21 cellular contexts compared by ENCODE assay signal in the genomic region with DNA sequence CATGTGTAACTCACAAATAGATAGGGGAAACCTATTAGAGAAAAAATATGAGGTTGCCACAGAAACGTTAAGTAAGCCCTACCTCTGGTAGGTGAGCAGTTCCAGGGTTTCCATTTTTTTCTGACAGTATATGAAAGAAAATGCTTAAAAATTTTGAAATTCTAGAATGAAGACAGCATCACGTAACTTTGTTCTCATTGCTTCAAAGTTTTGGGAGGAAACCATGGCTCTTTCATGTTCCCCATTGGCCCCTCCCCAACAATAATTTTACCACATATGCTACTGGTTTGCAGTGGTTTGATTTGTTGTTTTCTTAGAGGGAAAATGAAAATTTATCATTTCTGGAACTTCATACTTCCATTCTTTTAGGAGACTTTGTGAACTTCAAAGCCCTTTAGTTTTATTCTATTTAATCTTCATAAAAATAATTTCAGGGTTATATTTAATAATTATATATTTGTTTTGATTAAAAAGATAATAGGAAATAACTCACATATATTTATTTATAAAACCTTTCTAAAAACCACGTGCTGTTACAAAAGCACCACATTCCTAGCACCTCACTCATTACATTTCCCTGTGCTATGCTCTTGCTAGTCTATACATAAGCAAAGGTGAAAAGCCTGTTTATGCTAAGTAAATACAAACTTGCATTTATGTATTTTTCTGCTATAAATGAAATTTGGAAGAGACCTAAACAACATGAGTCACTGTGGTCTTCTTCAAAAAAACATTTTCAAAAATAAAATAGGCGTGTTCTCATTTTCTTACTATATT.
"Had no signal": no experiment of that assay in that cellular context is flagged by ENCODE, and none has a peak within 500 bp of the region (broad histone marks: within the 10 kb centered on the region; RNA-seq: fewer than 3 reads in every experiment).

No MANE protein-coding gene starts in this region.

- H3K4me3 ChIP-seq: coronary artery, dorsolateral prefrontal cortex, esophagus muscularis mucosa, gastroesophageal sphincter, lower lobe of right lung, psoas muscle, right lobe of liver, suprapubic skin, thyroid gland had no signal

- FAIRE-seq: endometrium, urothelium cell line had no signal

- ATAC-seq: gastroesophageal sphincter; left lobe of liver; lower lobe of right lung; psoas muscle; right lobe of liver; stimulated activated effector memory CD8-positive, alpha-beta T cell treated with anti-CD3 and anti-CD28 coated beads, Interleukin-12 subunit alpha, Interleukin-12 subunit beta, amount 100 ng/mL, for 72 hours; stimulated activated naive CD8-positive, alpha-beta T cell treated with anti-CD3 and anti-CD28 coated beads, Interleukin-15, Interleukin-2, amounts not matched to agents 100 U/mL and 50 U/mL, for 24 hours had no signal

- H3K9me3 ChIP-seq: esophagus muscularis mucosa, gastroesophageal sphincter, lower lobe of right lung, psoas muscle, right lobe of liver, suprapubic skin, thyroid gland had no signal

- H3K27me3 ChIP-seq: dorsolateral prefrontal cortex, esophagus muscularis mucosa, gastroesophageal sphincter, right lobe of liver, suprapubic skin, thyroid gland had no signal

- H3K36me3 ChIP-seq: esophagus muscularis mucosa, gastroesophageal sphincter, lower lobe of right lung, right lobe of liver, suprapubic skin, thyroid gland had no signal

- H3K4me1 ChIP-seq: esophagus muscularis mucosa, gastroesophageal sphincter, lower lobe of right lung, parathyroid adenoma, psoas muscle, right lobe of liver, suprapubic skin, thyroid gland had no signal

- DNase-seq: dorsolateral prefrontal cortex; effector memory CD4-positive, alpha-beta T cell; glutamatergic neuron; lower lobe of right lung; nephron progenitor cell; psoas muscle; retina; right lobe of liver; stimulated activated CD4-positive, alpha-beta T cell treated with anti-CD3 and anti-CD28 coated beads, Interleukin-4, amount 100 ng/mL, for 1 hour; stimulated activated CD8-positive, alpha-beta memory T cell treated with anti-CD3 and anti-CD28 coated beads, Interleukin-4, amount 100 ng/mL, for 48 hours; stimulated activated naive CD8-positive, alpha-beta T cell treated with anti-CD3 and anti-CD28 coated beads, Interleukin-15, Interleukin-2, amounts not matched to agents 100 U/mL and 50 U/mL, for 24 hours; thyroid gland had no signal
